Comparison of ENCODE assay signal across 24 cellular contexts in genomic region chr5:157132302-157132612, GRCh38. TPM values are rescaled to one million over a fixed set of nuclear protein-coding genes. Genes with fewer than 3 reads are reported as not detected.
"Had no signal": no experiment of that assay in that cellular context is flagged by ENCODE, and none has a peak within 500 bp of the region (broad histone marks: within the 10 kb centered on the region; RNA-seq: fewer than 3 reads in every experiment).

No MANE protein-coding gene starts in this region.

- H3K27me3 Mint-ChIP-seq: activated B cell treated with CpG ODN at 0.5 μM for 24 hours; activated CD4-positive, alpha-beta memory T cell treated with anti-CD3 and anti-CD28 coated beads for 36 hours; activated CD4-positive, alpha-beta T cell treated with anti-CD3 and anti-CD28 coated beads, Interleukin-2, amount 10 ng/mL, durations not matched to agents 7 days and 5 days; activated naive CD8-positive, alpha-beta T cell treated with anti-CD3 and anti-CD28 coated beads, Interleukin-2, amount 50 U/mL, for 24 hours had no signal

- H3K9me3 ChIP-seq: ascending aorta, body of pancreas, SJCRH30, SK-N-SH had no signal

- H3K9me3 Mint-ChIP-seq: activated B cell treated with CpG ODN at 0.5 μM for 24 hours; activated CD4-positive, alpha-beta memory T cell treated with anti-CD3 and anti-CD28 coated beads for 36 hours; activated naive CD4-positive, alpha-beta T cell treated with anti-CD3 and anti-CD28 coated beads, Interleukin-2, amount 50 U/mL, for 72 hours; activated naive CD8-positive, alpha-beta T cell treated with anti-CD3 and anti-CD28 coated beads, Interleukin-2, amount 50 U/mL, for 24 hours; activated T-cell treated with anti-CD3 and anti-CD28 coated beads, Interleukin-2, amount 50 U/mL, for 4 hours; T-helper 1 cell treated with Interleukin-12 subunit alpha and Interleukin-12 subunit beta and Interleukin-4 antibody, amounts not matched to agents 30 μg/mL and 1 μg/mL, for 36 hours had no signal

- H3K4me3 ChIP-seq: ascending aorta, body of pancreas, SJCRH30 had no signal

- H3K9me2 ChIP-seq: SK-N-SH had no signal

- H3K9ac ChIP-seq: SK-N-SH had no signal

- H3K27ac Mint-ChIP-seq: activated B cell treated with CpG ODN at 0.5 μM for 24 hours; activated CD4-positive, alpha-beta memory T cell treated with anti-CD3 and anti-CD28 coated beads for 36 hours; activated CD4-positive, alpha-beta T cell treated with anti-CD3 and anti-CD28 coated beads, Interleukin-2, amount 10 ng/mL, durations not matched to agents 7 days and 5 days; activated naive CD4-positive, alpha-beta T cell treated with anti-CD3 and anti-CD28 coated beads, Interleukin-2, amount 50 U/mL, for 72 hours; activated naive CD8-positive, alpha-beta T cell treated with anti-CD3 and anti-CD28 coated beads, Interleukin-2, amount 50 U/mL, for 24 hours; T-helper 1 cell treated with Interleukin-12 subunit alpha and Interleukin-12 subunit beta and Interleukin-4 antibody, amounts not matched to agents 30 μg/mL and 1 μg/mL, for 36 hours had no signal

- H3K27ac ChIP-seq: ascending aorta, body of pancreas, SJCRH30 had no signal

- H3K27me3 ChIP-seq: ascending aorta, body of pancreas, SJCRH30 had no signal

- H3K4me3 Mint-ChIP-seq: activated B cell treated with CpG ODN at 0.5 μM for 24 hours; activated CD4-positive, alpha-beta memory T cell treated with anti-CD3 and anti-CD28 coated beads for 36 hours; activated CD4-positive, alpha-beta T cell treated with anti-CD3 and anti-CD28 coated beads, Interleukin-2, amount 10 ng/mL, durations not matched to agents 7 days and 5 days; activated naive CD8-positive, alpha-beta T cell treated with anti-CD3 and anti-CD28 coated beads, Interleukin-2, amount 50 U/mL, for 24 hours; activated T-cell treated with anti-CD3 and anti-CD28 coated beads, Interleukin-2, amount 50 U/mL, for 4 hours; T-helper 1 cell treated with Interleukin-12 subunit alpha and Interleukin-12 subunit beta and Interleukin-4 antibody, amounts not matched to agents 30 μg/mL and 1 μg/mL, for 36 hours had no signal

- H3K36me3 ChIP-seq: SJCRH30 had no signal

- H3K4me1 ChIP-seq: ascending aorta, body of pancreas, SJCRH30 had no signal

- DNase-seq: activated B cell treated with CpG ODN at 0.5 μM for 24 hours; activated CD4-positive, alpha-beta memory T cell treated with anti-CD3 and anti-CD28 coated beads for 36 hours; activated CD8-positive, alpha-beta memory T cell treated with anti-CD3 and anti-CD28 coated beads for 24 hours; activated effector memory CD4-positive, alpha-beta T cell treated with anti-CD3 and anti-CD28 coated beads, Interleukin-2, amount 50 U/mL, for 16 hours; activated naive CD4-positive, alpha-beta T cell treated with Interleukin-2 at 50 U/mL for 16 hours; activated naive CD8-positive, alpha-beta T cell treated with anti-CD3 and anti-CD28 coated beads, Interleukin-2, amount 50 U/mL, for 24 hours; activated T-cell treated with anti-CD3 and anti-CD28 coated beads, Interleukin-2, amount 50 U/mL, for 4 hours; cortex of kidney; NCI-H2107; NK-92 treated with Interleukin-12 subunit alpha and Interleukin-12 subunit beta, amount 100 ng/mL, for 24 hours; Right ventricle myocardium superior had no signal

- H3K4me2 ChIP-seq: SK-N-SH had no signal

RNA-seq across cellular contexts. Expression of gene HAVCR2, which starts 23.4 kb away (rescaled TPM):
- total RNA-seq: MCF 10A, NCI-H460 had no signal

RNA-seq across cellular contexts. Expression of gene GARIN3, which starts 33.8 kb away (rescaled TPM):
- total RNA-seq: activated B cell treated with CpG ODN at 0.5 μM for 24 hours; activated CD4-positive, alpha-beta T cell treated with anti-CD3 and anti-CD28 coated beads, Interleukin-2, amount 10 ng/mL, durations not matched to agents 7 days and 5 days; ascending aorta; body of pancreas; bronchial epithelial cell; chondrocyte; MCF 10A; NCI-H460; PC-3; Right ventricle myocardium superior; RPMI7951; SJCRH30 had no signal

RNA-seq across cellular contexts. Expression of gene ITK, which starts 48.4 kb away (rescaled TPM):
- total RNA-seq: bronchial epithelial cell, chondrocyte, MCF 10A, RPMI7951, SJCRH30 had no signal
